ENCODE assay signal across 19 cellular contexts in the genomic region with DNA sequence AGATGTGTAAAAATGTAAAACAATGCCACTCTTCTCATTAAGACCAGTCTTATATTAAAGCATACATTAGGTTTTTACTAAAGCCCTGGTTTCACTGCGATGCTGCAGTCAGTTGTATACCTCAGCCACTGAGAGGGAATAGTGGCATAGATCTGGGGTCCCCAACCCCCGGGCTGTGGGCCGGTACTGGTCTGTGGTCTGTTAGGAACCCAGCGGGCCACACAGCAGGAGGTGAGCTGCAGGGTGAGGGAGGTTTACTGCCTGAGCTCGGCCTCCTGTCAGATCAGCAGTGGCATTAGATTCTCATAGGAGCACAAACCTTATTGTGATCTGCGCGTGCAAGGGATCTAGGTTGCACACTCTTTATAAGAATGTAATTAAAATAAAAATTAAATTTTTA.
"Had no signal": no experiment of that assay in that cellular context is flagged by ENCODE, and none has a peak within 500 bp of the region (broad histone marks: within the 10 kb centered on the region; RNA-seq: fewer than 3 reads in every experiment).

No MANE protein-coding gene starts in this region.

- H3K27me3 ChIP-seq: SJSA1 had no signal

- H3K36me3 ChIP-seq: SJSA1 had no signal

- H3K9me3 ChIP-seq: SJSA1 had no signal

- H3K27ac ChIP-seq: SJSA1, SK-N-MC had no signal

- H3K4me1 ChIP-seq: SJSA1 had no signal

- H3K4me3 ChIP-seq: SJSA1, SK-N-MC had no signal

- DNase-seq: KBM-7, MV-4-11, NCI-H1048, NCI-H1105, NCI-H1436 treated with DMSO at 0.1 percent for 48 hours, NCI-H187, NCI-H2029, NCI-H2081 treated with DMSO at 0.1 percent for 48 hours, NCI-H226, NCI-H446, NCI-H510A, NCI-H524 treated with DMSO at 0.1 percent for 48 hours, NCI-H69, NCI-H774, Right ventricle myocardium superior, RPMI8226, SIG-M5 had no signal
